In the genomic region with DNA sequence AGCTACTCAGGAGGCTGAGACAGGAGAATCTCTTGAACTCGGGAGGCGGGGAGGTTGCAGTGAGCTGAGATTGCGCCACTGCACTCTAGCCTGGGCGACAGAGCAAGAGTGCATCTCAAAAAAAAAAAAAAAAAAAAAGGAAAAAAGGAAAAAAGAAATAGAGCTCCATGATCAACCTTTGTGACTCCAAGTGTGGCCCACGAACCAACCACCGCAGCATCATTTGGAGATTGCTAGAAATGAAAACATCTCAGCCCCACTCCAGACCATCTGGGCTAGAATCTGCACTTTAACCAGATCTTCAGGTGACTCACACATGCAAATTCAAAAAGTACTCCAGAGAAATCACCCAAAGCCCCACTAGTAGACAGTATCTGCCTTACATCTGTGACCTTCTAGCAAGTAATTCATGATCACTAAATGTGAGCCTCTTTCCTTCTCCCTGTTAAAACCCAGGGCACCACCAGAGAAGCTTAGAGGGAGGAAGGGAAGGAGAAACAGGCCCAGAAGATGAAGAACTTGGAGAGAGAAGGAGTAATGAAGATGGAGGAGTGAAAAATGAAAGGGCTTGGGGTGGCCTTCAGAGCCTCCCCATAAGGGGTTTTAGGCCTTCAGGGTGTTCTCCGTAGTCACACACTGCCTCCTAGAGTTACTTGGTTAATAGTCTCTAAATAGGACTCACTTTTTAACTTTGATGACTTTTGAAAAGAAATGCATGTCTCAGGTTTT, we compare ENCODE assay signal across 8 cellular contexts.
DNase-seq lines count a peak whose midpoint lies in the region; ATAC-seq and TF ChIP-seq lines count a peak whose summit lies in the region.

No MANE protein-coding gene starts in this region.

- WGBS in H9 (ENCODE audit: extremely low coverage, insufficient read length, low lambda C conversion rate), result no CpG with 5 or more reads among the region's 7 CpGs

- peak; percentile 89 to 100 (median 96) for ATAC-seq in T-cell (replicated peaks in 1 of 4)
- ATAC-seq in naive B cell (ENCODE audit: low read depth in 2 of 2), result peak; percentile 95 to 98
- ATAC-seq in HG03571 (IDR thresholded peaks at IDR 0.05; ENCODE audit: unreplicated experiment), result no peak
- ATAC-seq in HG02642 (IDR thresholded peaks at IDR 0.05; ENCODE audit: poor library complexity, unreplicated experiment), result no peak

- H3K9me3 ChIP-seq in DOHH2 (ENCODE audit: control insufficient read depth, insufficient read depth, low read length) (no peaks in the 10 kb centered on the region), H9 (ENCODE audit: control insufficient read depth, low read depth, low read length) (no peaks in the 10 kb centered on the region)

- H3K36me3 Mint-ChIP-seq in H9 (ENCODE audit: insufficient read depth in 1 of 3, low read depth in 3 of 3) (no peaks in the 10 kb centered on the region), T-cell (no peaks in the 10 kb centered on the region), naive B cell (no peaks in the 10 kb centered on the region)
- H3K36me3 Mint-ChIP-seq in dendritic cell treated with granulocyte-macrophage colony-stimulating factor and Interleukin-4, amounts not matched to agents 40 ng/mL and 50 ng/mL, for 4 days (ENCODE audit: low read depth), result peaks cover 45% of the 10 kb centered on the region

- H3K9ac ChIP-seq in H9 (ENCODE audit: extremely low read depth, insufficient read length, low read length), result no peak overlapping the region

- DNase-seq in H9 (no peak), T-cell (peak in 33 of 34 experiments; percentile 7 to 57 (median 32)), naive B cell (peak; percentile 63), NCI-H226 (no peak)

- H3K4me2 ChIP-seq in DOHH2 (ENCODE audit: low read length) (peak overlapping the region; percentile 41), H9 (ENCODE audit: insufficient read depth, insufficient read length, low read length) (no peak overlapping the region)

- H3K23ac ChIP-seq in H9 (ENCODE audit: insufficient read length, low read depth, low read length), result no peak overlapping the region

- no peak overlapping the region for H3T11ph ChIP-seq in H9 (ENCODE audit: low read length)

- H4K20me1 ChIP-seq in DOHH2 (ENCODE audit: control insufficient read depth, insufficient read depth, low read depth, low read length) (no peaks in the 10 kb centered on the region), H9 (ENCODE audit: control insufficient read depth, insufficient read depth, insufficient read length) (no peaks in the 10 kb centered on the region)

- no peaks in the 10 kb centered on the region for H3K23me2 ChIP-seq in H9 (ENCODE audit: insufficient read length, low read depth, low read length, poor library complexity, severe bottlenecking)

- no peak overlapping the region for H4K8ac ChIP-seq in H9 (replicated peaks; ENCODE audit: insufficient read length, low read depth, low read length)

- H3K27me3 Mint-ChIP-seq in H9 (ENCODE audit: low read depth), result no peaks in the 10 kb centered on the region
- no peaks in the 10 kb centered on the region for H3K27me3 Mint-ChIP-seq in T-cell
- no peaks in the 10 kb centered on the region for H3K27me3 Mint-ChIP-seq in dendritic cell treated with granulocyte-macrophage colony-stimulating factor and Interleukin-4, amounts not matched to agents 40 ng/mL and 50 ng/mL, for 4 days
- H3K27me3 Mint-ChIP-seq in naive B cell, result peaks cover 0 to 2% (median 0%) of the 10 kb centered on the region in 3 donors

- intact Hi-C loops in dendritic cell treated with granulocyte-macrophage colony-stimulating factor and Interleukin-4, amounts not matched to agents 40 ng/mL and 50 ng/mL, for 4 days (cut with micrococcal nuclease), result loop anchor here (1.0 to 5.0 kb wide), 2 partner anchors 73 to 127 kb away; a partner anchor contains a TSS

- H3K36me3 ChIP-seq in DOHH2 (ENCODE audit: control insufficient read depth, low read length), result no peaks in the 10 kb centered on the region

- H3K27ac Mint-ChIP-seq in H9 (no peak overlapping the region), T-cell (peak overlapping the region; percentile 67 to 80), naive B cell (peak overlapping the region; percentile 38 to 97 (median 67))
- peak overlapping the region; percentile 84 for H3K27ac Mint-ChIP-seq in dendritic cell treated with granulocyte-macrophage colony-stimulating factor and Interleukin-4, amounts not matched to agents 40 ng/mL and 50 ng/mL, for 4 days

- H2BK12ac ChIP-seq in H9 (ENCODE audit: insufficient read length, low read depth, low read length), result no peak overlapping the region

- no peak overlapping the region for H3K4me3 ChIP-seq in DOHH2 (ENCODE audit: low read length)

- H3K18ac ChIP-seq in H9 (ENCODE audit: insufficient read length, low read depth, low read length), result no peak overlapping the region

- H3K4me1 ChIP-seq in DOHH2 (ENCODE audit: control insufficient read depth, low read length), result peaks cover 12% of the 10 kb centered on the region
- H3K4me1 ChIP-seq in H9 (ENCODE audit: insufficient read depth, low read length), result no peaks in the 10 kb centered on the region

- no peak overlapping the region for H2BK15ac ChIP-seq in H9 (ENCODE audit: low read depth, low read length)

- 0 out of 2 replicates have a peak, but pooled peaks cover 2% of the 10 kb centered on the region for H3F3A ChIP-seq in DOHH2 (ENCODE audit: control insufficient read depth, insufficient read depth)

- H3K56ac ChIP-seq in H9 (ENCODE audit: insufficient read length, low read depth, low read length), result no peak overlapping the region

- no peak overlapping the region for H2BK5ac ChIP-seq in H9 (ENCODE audit: insufficient read length, low read length)

- H3K4me3 Mint-ChIP-seq in H9 (no peak overlapping the region), T-cell (no peak overlapping the region), naive B cell (peak overlapping the region in 3 of 8 donors; percentile 16 to 46 (median 38))
- peak overlapping the region; percentile 27 for H3K4me3 Mint-ChIP-seq in dendritic cell treated with granulocyte-macrophage colony-stimulating factor and Interleukin-4, amounts not matched to agents 40 ng/mL and 50 ng/mL, for 4 days

- TF ChIP-seq CTCF in DOHH2 (IDR thresholded peaks at IDR 0.05; ENCODE audit: low read depth, low read length, poor library complexity, severe bottlenecking) (peak; percentile 61), H9 (conservative IDR thresholded peaks at IDR 0.05) (peak; percentile 57)

- H3K27me3 ChIP-seq in DOHH2 (ENCODE audit: control insufficient read depth, low read length) (peaks cover 6% of the 10 kb centered on the region; the same call in 1 of the 2 replicates), H9 (ENCODE audit: insufficient read depth, low read length) (no peaks in the 10 kb centered on the region)

- no peak overlapping the region for H2BK120ac ChIP-seq in H9 (ENCODE audit: low read depth, low read length, poor library complexity, severe bottlenecking)

- H3K9me3 Mint-ChIP-seq in H9 (no peaks in the 10 kb centered on the region), T-cell (no peaks in the 10 kb centered on the region), naive B cell (no peaks in the 10 kb centered on the region)
- no peaks in the 10 kb centered on the region for H3K9me3 Mint-ChIP-seq in dendritic cell treated with granulocyte-macrophage colony-stimulating factor and Interleukin-4, amounts not matched to agents 40 ng/mL and 50 ng/mL, for 4 days

- H2AK5ac ChIP-seq in H9 (ENCODE audit: insufficient read length, low read length), result no peak overlapping the region

- H3K4ac ChIP-seq in H9 (ENCODE audit: low read depth, low read length), result no peak overlapping the region

- no peaks in the 10 kb centered on the region for H3K79me1 ChIP-seq in H9 (ENCODE audit: insufficient read depth, low read depth, low read length, poor library complexity, severe bottlenecking)

- H4K91ac ChIP-seq in H9 (ENCODE audit: insufficient read length, low read depth, low read length), result no peak overlapping the region

- no peak overlapping the region for H2BK20ac ChIP-seq in H9 (ENCODE audit: low read depth, low read length, poor library complexity, severe bottlenecking)

- H4K5ac ChIP-seq in H9 (ENCODE audit: insufficient read length, low read depth, low read length), result no peak overlapping the region

- CTCF ChIA-PET in T-cell (lab: Charles Lee), result interaction anchor here (0.5 to 1.2 kb wide), 15 partner anchors 8 to 710 kb away, joined by 3 to 6 read pairs (median 3); no protein-coding TSS in a partner anchor

- H3K9me2 ChIP-seq in DOHH2 (replicated peaks; ENCODE audit: control insufficient read depth, low read length), result no peaks in the 10 kb centered on the region

- peaks cover 0 to 8% of the 10 kb centered on the region in 2 experiments; a peak in 1 of 4 replicates for H3K4me1 Mint-ChIP-seq in H9
- peaks cover 0 to 7% (median 5%) of the 10 kb centered on the region in 3 donors for H3K4me1 Mint-ChIP-seq in T-cell
- H3K4me1 Mint-ChIP-seq in dendritic cell treated with granulocyte-macrophage colony-stimulating factor and Interleukin-4, amounts not matched to agents 40 ng/mL and 50 ng/mL, for 4 days (ENCODE audit: low read depth), result peaks cover 80% of the 10 kb centered on the region
- H3K4me1 Mint-ChIP-seq in naive B cell, result peaks cover 5 to 14% (median 11%) of the 10 kb centered on the region in 3 donors

- POLR2A ChIA-PET in T-cell (lab: Charles Lee), result interaction anchor here (0.6 to 0.7 kb wide), 4 partner anchors 32 to 194 kb away, joined by 3 to 5 read pairs (median 4); no protein-coding TSS in a partner anchor

- no peak overlapping the region for H3K14ac ChIP-seq in H9 (ENCODE audit: insufficient read depth, low read length)

- H3K79me2 ChIP-seq in DOHH2 (ENCODE audit: control insufficient read depth, low read length), result no peaks in the 10 kb centered on the region
- H3K79me2 ChIP-seq in H9 (ENCODE audit: insufficient read depth, low read length), result no peaks in the 10 kb centered on the region

- no peak overlapping the region for H2AFZ ChIP-seq in H9 (ENCODE audit: low read length)

- no peak overlapping the region for H3K27ac ChIP-seq in DOHH2 (ENCODE audit: low read depth, low read length)
- H3K27ac ChIP-seq in H9 (ENCODE audit: insufficient read length, low read depth, low read length), result no peak overlapping the region

Comparison
In these comparisons a context has a peak if more than half of its experiments do, and no peak if none do; other contexts are left out.
1. DNase-seq: peak in T-cell (33 of 34) and naive B cell (single experiment); none in H9 (single experiment) and NCI-H226 (single experiment).
2. H3K27ac Mint-ChIP-seq: peak in T-cell (2 of 2), dendritic cell treated with granulocyte-macrophage colony-stimulating factor and Interleukin-4, amounts not matched to agents 40 ng/mL and 50 ng/mL, for 4 days (single experiment) and naive B cell (6 of 6); none in H9 (0 of 3).
3. ATAC-seq: peak in T-cell (4 of 4) and naive B cell (2 of 2); none in HG03571 (single experiment) and HG02642 (single experiment).